In the genomic region with DNA sequence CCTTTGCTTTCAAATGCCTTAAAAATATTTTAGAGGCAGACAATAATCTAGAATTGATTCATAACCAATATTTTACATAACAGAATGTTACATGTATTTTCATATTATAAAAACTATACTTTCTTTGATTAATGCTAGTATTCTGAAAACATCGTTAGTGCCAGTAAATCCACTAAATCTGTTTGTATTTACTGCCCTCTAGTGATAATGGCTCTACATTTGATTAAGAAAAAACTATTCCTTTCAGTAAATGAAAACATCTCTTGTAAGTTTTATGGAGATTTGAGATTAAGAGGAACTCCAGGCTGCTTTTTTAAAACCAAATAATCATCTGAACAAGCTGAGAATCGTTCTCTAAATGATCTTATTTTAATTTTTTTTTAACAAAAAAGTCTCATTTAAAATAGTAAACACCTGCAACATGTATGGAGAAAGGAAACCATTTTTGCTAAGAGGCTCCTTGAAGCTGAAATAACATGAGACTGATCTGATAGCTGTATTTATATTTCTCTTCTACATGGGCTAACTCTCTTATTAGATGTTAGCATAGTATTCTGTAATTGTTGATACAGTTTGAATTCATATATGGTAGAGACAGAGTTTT, we compare ENCODE assay signal across 7 cellular contexts.
DNase-seq lines count a peak whose midpoint lies in the region; ATAC-seq, FAIRE-seq and TF ChIP-seq lines count a peak whose summit lies in the region.

No MANE protein-coding gene starts in this region.

- H3K4me1 ChIP-seq in pancreas, result no peaks in the 10 kb centered on the region

- no peaks in the 10 kb centered on the region for H3K36me3 ChIP-seq in pancreas

- no peak for DNase-seq in GM12864 (ENCODE audit: low read depth)
- DNase-seq in NCI-H1092 treated with DMSO at 0.1 percent for 48 hours (lab: John Stamatoyannopoulos, UW), result peak; percentile 41
- DNase-seq in coronary artery (ENCODE audit: low spot score), result no peak
- DNase-seq in pancreas, result no peak
- no peak for DNase-seq in stimulated activated CD4-positive, alpha-beta T cell treated with anti-CD3 and anti-CD28 coated beads, Interleukin-2, amount 100 ng/mL, for 48 hours

- FAIRE-seq in pancreas (lab: Jason Lieb, UNC), result peak; percentile 76

- H3K9me3 ChIP-seq in pancreas, result no peaks in the 10 kb centered on the region

- 5% methylated on average over 2 of the region's 2 CpGs for WGBS in pancreas, 2 donors

- ATAC-seq in pancreas (peak in 2 of 4 donors; percentile 50 to 51), HG02938 (IDR thresholded peaks at IDR 0.05; ENCODE audit: unreplicated experiment) (no peak), GM18870 (IDR thresholded peaks at IDR 0.05; ENCODE audit: unreplicated experiment) (no peak)

- intact Hi-C loops in pancreas (cut with DNase I), result no loop called here

- peak; percentile 33 for TF ChIP-seq CTCF in GM12864 (IDR thresholded peaks at IDR 0.05; ENCODE audit: low read depth, low read length, missing control alignments)
- peak; percentile 26 for TF ChIP-seq CTCF in coronary artery (IDR thresholded peaks at IDR 0.05)
- peak in 2 of 4 donors; percentile 13 to 25 for TF ChIP-seq CTCF in pancreas (IDR thresholded peaks at IDR 0.05)

- H3K4me3 ChIP-seq in GM12864 (ENCODE audit: low read depth, low read length) (no peak overlapping the region), coronary artery (no peak overlapping the region), pancreas (no peak overlapping the region)

- no peaks in the 10 kb centered on the region for H3K27me3 ChIP-seq in pancreas

- H3K27ac ChIP-seq in coronary artery (no peak overlapping the region), pancreas (no peak overlapping the region)
